ENCODE assay signal across 8 cellular contexts in the genomic region with DNA sequence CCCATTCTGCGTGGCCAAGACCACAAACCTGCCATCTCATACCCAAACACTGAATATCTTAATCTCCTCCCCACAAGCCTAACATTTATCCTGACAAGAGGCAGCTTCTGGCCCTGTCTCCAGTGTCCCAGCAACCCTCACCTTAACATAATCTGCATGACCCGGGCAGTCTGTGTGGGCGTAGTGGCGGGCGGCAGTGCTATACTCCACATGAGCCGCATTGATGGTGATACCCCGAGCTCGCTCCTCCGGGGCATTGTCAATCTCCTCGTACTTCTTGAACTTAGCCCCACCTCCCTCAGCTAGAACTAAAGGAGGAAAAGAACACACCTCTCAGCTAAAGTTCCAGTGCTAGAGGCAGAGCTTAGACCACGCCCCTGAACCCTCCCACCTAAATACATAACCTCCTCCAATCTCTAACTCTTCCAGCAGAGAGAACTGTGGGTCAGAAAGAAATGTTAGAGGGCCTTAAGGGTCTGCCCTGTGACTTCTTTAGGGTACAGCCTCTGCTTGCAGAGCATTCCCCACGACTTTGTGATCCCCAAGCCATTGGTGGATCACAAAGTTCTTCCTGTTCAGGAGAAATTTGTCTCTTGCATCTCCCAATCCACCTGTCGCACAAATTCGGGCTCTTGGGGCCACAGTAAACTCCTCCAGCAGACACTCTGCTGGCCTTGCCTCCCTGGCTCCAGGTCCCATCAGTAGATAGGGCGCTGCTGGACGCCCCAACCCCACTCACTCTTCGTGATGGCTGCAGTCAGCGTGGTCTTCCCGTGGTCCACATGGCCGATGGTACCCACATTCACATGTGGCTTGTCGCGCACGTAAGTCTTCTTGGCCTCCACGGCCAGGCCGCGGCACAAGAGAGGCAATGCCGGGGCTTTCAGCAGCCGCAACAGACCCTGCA. TPM values are rescaled to one million over a fixed set of nuclear protein-coding genes. Genes with fewer than 3 reads are reported as not detected.
DNase-seq lines count a peak whose midpoint lies in the region; ATAC-seq and TF ChIP-seq lines count a peak whose summit lies in the region.

No MANE protein-coding gene starts in this region.

- POLR2A ChIA-PET in Caco-2 (lab: Charles Lee): interaction anchor here (0.6 to 1.9 kb wide), 4 partner anchors 16 to 23 kb away, joined by 3 to 14 read pairs (median 4); partner anchors contain the start of gene ATXN2L

- no peaks in the 10 kb centered on the region for H3K27me3 Mint-ChIP-seq in Caco-2 (ENCODE audit: insufficient read depth, unreplicated experiment)
- H3K27me3 Mint-ChIP-seq in GM23338 (ENCODE audit: insufficient read depth, low read depth, poor library complexity): peaks cover 15% of the 10 kb centered on the region
- no peaks in the 10 kb centered on the region for H3K27me3 Mint-ChIP-seq in stimulated activated naive CD8-positive, alpha-beta T cell treated with anti-CD3 and anti-CD28 coated beads, Interleukin-15, Interleukin-2, amounts not matched to agents 100 ng/mL and 50 ng/mL, for 24 hours

- no peaks in the 10 kb centered on the region for H3K9me2 ChIP-seq in GM23338 (ENCODE audit: insufficient read depth)

- H3K4me3 ChIP-seq in Caco-2 (ENCODE audit: low read depth, low read length) (peak overlapping the region; percentile 90), GM23338 (peak overlapping the region; percentile 95), OCI-LY3 (ENCODE audit: low read length) (peak overlapping the region; percentile 87), breast epithelium (peak overlapping the region; percentile 89 to 96 (median 94)), liver (ENCODE audit: low read depth in 1 of 3, low read length in 3 of 3) (peak overlapping the region; percentile 55 to 96 (median 86))

- CTCF ChIA-PET in Caco-2 (lab: Charles Lee): interaction anchor here (1.2 to 1.5 kb wide), 2 partner anchors 18 to 28 kb away, joined by 3 to 5 read pairs; partner anchors contain the start of gene SH2B1

- peak; percentile 28 to 31 for DNase-seq in Caco-2
- peak; percentile 61 for DNase-seq in GM23338 (ENCODE audit: low spot score)
- DNase-seq in breast epithelium (ENCODE audit: low spot score in 2 of 2): no peak
- no peak for DNase-seq in HuH-7.5 (ENCODE audit: low spot score)

- no peaks in the 10 kb centered on the region for H3K27me3 ChIP-seq in Caco-2 (replicated peaks; ENCODE audit: control insufficient read depth, insufficient read depth, low read length)
- H3K27me3 ChIP-seq in GM23338 (ENCODE audit: insufficient read depth): no peaks in the 10 kb centered on the region
- no peaks in the 10 kb centered on the region for H3K27me3 ChIP-seq in OCI-LY3 (ENCODE audit: low read depth, low read length)
- no peaks in the 10 kb centered on the region for H3K27me3 ChIP-seq in breast epithelium
- no peaks in the 10 kb centered on the region for H3K27me3 ChIP-seq in liver (ENCODE audit: control insufficient read depth in 4 of 4, insufficient read depth in 4 of 4, low read length in 3 of 4)

- H3K4me1 Mint-ChIP-seq in Caco-2 (ENCODE audit: low read depth, unreplicated experiment): no peaks in the 10 kb centered on the region
- peaks cover 10% of the 10 kb centered on the region; the same call in 2 of the 3 replicates for H3K4me1 Mint-ChIP-seq in GM23338
- peaks cover 30% of the 10 kb centered on the region for H3K4me1 Mint-ChIP-seq in stimulated activated naive CD8-positive, alpha-beta T cell treated with anti-CD3 and anti-CD28 coated beads, Interleukin-15, Interleukin-2, amounts not matched to agents 100 ng/mL and 50 ng/mL, for 24 hours (ENCODE audit: low read depth)

- H3K9me3 ChIP-seq in Caco-2: no peaks in the 10 kb centered on the region
- H3K9me3 ChIP-seq in OCI-LY3 (ENCODE audit: insufficient read depth, low read length): no peaks in the 10 kb centered on the region
- H3K9me3 ChIP-seq in breast epithelium: no peaks in the 10 kb centered on the region
- no peaks in the 10 kb centered on the region for H3K9me3 ChIP-seq in liver (ENCODE audit: control insufficient read depth in 4 of 4, low read length in 3 of 4)

- peak overlapping the region; percentile 98 for H3K4me2 ChIP-seq in GM23338
- H3K4me2 ChIP-seq in OCI-LY3 (ENCODE audit: low read length): peak overlapping the region; percentile 67

- 15% methylated on average over 28 of the region's 28 CpGs for WGBS in liver

- H3K79me2 ChIP-seq in GM23338 (replicated peaks; ENCODE audit: insufficient read depth) (peaks cover 15% of the 10 kb centered on the region), OCI-LY3 (ENCODE audit: low read length) (peaks cover 31% of the 10 kb centered on the region)

- peak overlapping the region; percentile 87 for H3K27ac ChIP-seq in GM23338 (ENCODE audit: low read depth)
- H3K27ac ChIP-seq in OCI-LY3 (ENCODE audit: low read length): peak overlapping the region; percentile 43
- peak overlapping the region; percentile 92 to 94 for H3K27ac ChIP-seq in breast epithelium
- H3K27ac ChIP-seq in liver (ENCODE audit: low read depth in 1 of 2, low read length in 2 of 2): peak overlapping the region; percentile 57 to 63

- H3K4me1 ChIP-seq in Caco-2: 0 out of 2 replicates have a peak, but pooled peaks cover 8% of the 10 kb centered on the region
- H3K4me1 ChIP-seq in GM23338 (ENCODE audit: insufficient read depth): peaks cover 9% of the 10 kb centered on the region; the same call in 1 of the 2 replicates
- peaks cover 13% of the 10 kb centered on the region for H3K4me1 ChIP-seq in OCI-LY3 (ENCODE audit: low read length)
- peaks cover 7 to 9% of the 10 kb centered on the region in 2 donors for H3K4me1 ChIP-seq in breast epithelium
- H3K4me1 ChIP-seq in liver (ENCODE audit: control insufficient read depth in 4 of 4, insufficient read depth in 4 of 4, low read length in 3 of 4): peaks cover 0 to 24% (median 18%) of the 10 kb centered on the region in 4 donors

- no TSS peak for BruUV-seq in Caco-2 (replicated peaks; lab: Mats Ljungman, UMichigan)

- TF ChIP-seq CTCF in Caco-2 (IDR thresholded peaks at IDR 0.05; ENCODE audit: insufficient read depth in 1 of 2, low read depth in 1 of 2, low read length in 1 of 2, severe bottlenecking in 1 of 2, unreplicated experiment in 1 of 2): no peak
- no peak for TF ChIP-seq CTCF in GM23338 (conservative IDR thresholded peaks at IDR 0.05; ENCODE audit: low read depth in 2 of 2)
- TF ChIP-seq CTCF in OCI-LY3 (IDR thresholded peaks at IDR 0.05; ENCODE audit: low read depth, low read length): no peak
- no peak for TF ChIP-seq CTCF in breast epithelium (IDR thresholded peaks at IDR 0.05)
- TF ChIP-seq CTCF in liver (IDR thresholded peaks at IDR 0.05; ENCODE audit: low read depth, low read length, missing input control): no peak

- H3K9ac ChIP-seq in OCI-LY3 (ENCODE audit: low read length) (peak overlapping the region; percentile 79), liver (ENCODE audit: low read depth in 1 of 2, low read length in 2 of 2) (peak overlapping the region; percentile 15 to 81)

- H4K20me1 ChIP-seq in GM23338 (replicated peaks; ENCODE audit: insufficient read depth) (peaks cover 7% of the 10 kb centered on the region), OCI-LY3 (ENCODE audit: insufficient read depth, low read length) (no peaks in the 10 kb centered on the region)

- peaks cover 19% of the 10 kb centered on the region; the same call in 1 of the 2 replicates for H3F3A ChIP-seq in GM23338 (replicated peaks; ENCODE audit: low read depth)

- H3K27ac Mint-ChIP-seq in Caco-2 (ENCODE audit: unreplicated experiment) (peak overlapping the region; percentile 96), GM23338 (peak overlapping the region; percentile 96)
- H3K27ac Mint-ChIP-seq in stimulated activated naive CD8-positive, alpha-beta T cell treated with anti-CD3 and anti-CD28 coated beads, Interleukin-15, Interleukin-2, amounts not matched to agents 100 ng/mL and 50 ng/mL, for 24 hours: peak overlapping the region; percentile 98

- H2AFZ ChIP-seq in GM23338 (peak overlapping the region; percentile 16), OCI-LY3 (ENCODE audit: low read depth, low read length) (peak overlapping the region; percentile 15; the same call in 1 of the 2 replicates)

- intact Hi-C loops in Caco-2 (cut with micrococcal nuclease; ENCODE audit: unreplicated experiment) (loop anchor here (1.0 to 2.0 kb wide), 4 partner anchors 18 to 99 kb away; partner anchors contain the start of gene SH2B1), breast epithelium (cut with DNase I; ENCODE audit: low total_unique reads) (loop anchor here (1.0 kb wide), 1 partner anchor 33 kb away; the partner anchor contains the start of gene ATP2A1)

- TF ChIP-seq RAD21 in liver (IDR thresholded peaks at IDR 0.05): no peak

- H3K36me3 Mint-ChIP-seq in Caco-2 (ENCODE audit: insufficient read depth, unreplicated experiment) (peaks cover 59% of the 10 kb centered on the region), GM23338 (ENCODE audit: low read depth) (peaks cover 51% of the 10 kb centered on the region)
- peaks cover 50% of the 10 kb centered on the region for H3K36me3 Mint-ChIP-seq in stimulated activated naive CD8-positive, alpha-beta T cell treated with anti-CD3 and anti-CD28 coated beads, Interleukin-15, Interleukin-2, amounts not matched to agents 100 ng/mL and 50 ng/mL, for 24 hours (ENCODE audit: low read depth)

- no peak for TF ChIP-seq POLR2A in breast epithelium (IDR thresholded peaks at IDR 0.05)

- H3K36me3 ChIP-seq in Caco-2 (ENCODE audit: control insufficient read depth, insufficient read depth, low read length): peaks cover 4% of the 10 kb centered on the region
- H3K36me3 ChIP-seq in GM23338 (ENCODE audit: insufficient read depth): peaks cover 23% of the 10 kb centered on the region
- H3K36me3 ChIP-seq in OCI-LY3 (replicated peaks; ENCODE audit: low read depth, low read length): peaks cover 29% of the 10 kb centered on the region
- H3K36me3 ChIP-seq in breast epithelium: peaks cover 7% of the 10 kb centered on the region
- H3K36me3 ChIP-seq in liver (ENCODE audit: control insufficient read depth in 4 of 4, insufficient read depth in 3 of 4, low read depth in 1 of 4, low read length in 3 of 4): peaks cover 12 to 28% (median 21%) of the 10 kb centered on the region in 4 donors

- H3K4me3 Mint-ChIP-seq in Caco-2 (ENCODE audit: unreplicated experiment) (peak overlapping the region; percentile 92), GM23338 (peak overlapping the region; percentile 98)
- H3K4me3 Mint-ChIP-seq in stimulated activated naive CD8-positive, alpha-beta T cell treated with anti-CD3 and anti-CD28 coated beads, Interleukin-15, Interleukin-2, amounts not matched to agents 100 ng/mL and 50 ng/mL, for 24 hours: peak overlapping the region; percentile 99

- peak; percentile 33 for ATAC-seq in GM23338
- no peak for ATAC-seq in GM18861 (IDR thresholded peaks at IDR 0.05; ENCODE audit: unreplicated experiment)

- H3K9me3 Mint-ChIP-seq in Caco-2 (ENCODE audit: unreplicated experiment) (no peaks in the 10 kb centered on the region), GM23338 (no peaks in the 10 kb centered on the region)
- no peaks in the 10 kb centered on the region for H3K9me3 Mint-ChIP-seq in stimulated activated naive CD8-positive, alpha-beta T cell treated with anti-CD3 and anti-CD28 coated beads, Interleukin-15, Interleukin-2, amounts not matched to agents 100 ng/mL and 50 ng/mL, for 24 hours

RNA-seq across cellular contexts. Expression of gene TUFM, which starts 0.7 kb away (rescaled TPM):
- total RNA-seq in Caco-2 (2022): 207 and 234 TPM in 2 replicates
- 162 and 192 TPM in 2 replicates for total RNA-seq in GM23338 (2014; rRNA removed; shearing (Covaris generic))
- 246 and 248 TPM in 2 replicates for polyA plus RNA-seq in GM23338 (2016; fragmentation: Nextera tagmentation; extraction: Ambion mirVana)
- 100 to 1,000 TPM in 1 of 3 donors, 10 to 100 TPM in 2; 97.9 to 103 (median 98.4) TPM for total RNA-seq in breast epithelium
- 10 to 100 TPM; 90.4 to 96.0 TPM for total RNA-seq in liver
- 100 to 1,000 TPM; 177 to 191 TPM for polyA plus RNA-seq in liver

RNA-seq across cellular contexts. Expression of gene SH2B1, which starts 18.2 kb away (rescaled TPM):
- total RNA-seq in Caco-2 (2022) (37.0 and 46.4 TPM in 2 replicates), breast epithelium (10 to 100 TPM; 20.0 to 28.8 (median 23.6) TPM), liver (10 to 100 TPM in 1 of 2 donors, 1 to 10 TPM in 1; 8.3 to 10.5 TPM)
- total RNA-seq in GM23338 (2014; rRNA removed; shearing (Covaris generic)): 17.2 and 27.5 TPM in 2 replicates
- polyA plus RNA-seq in GM23338 (2016; fragmentation: Nextera tagmentation; extraction: Ambion mirVana) (12.2 and 13.6 TPM in 2 replicates), liver (10 to 100 TPM in 1 of 2 donors, 1 to 10 TPM in 1; 4.9 to 13.0 TPM)

RNA-seq across cellular contexts. Expression of gene ATXN2L, which starts 22.6 kb away (rescaled TPM):
- 329 and 352 TPM in 2 replicates for total RNA-seq in Caco-2 (2022)
- 192 TPM in 2 replicates for total RNA-seq in GM23338 (2014; rRNA removed; shearing (Covaris generic))
- 132 and 134 TPM in 2 replicates for polyA plus RNA-seq in GM23338 (2016; fragmentation: Nextera tagmentation; extraction: Ambion mirVana)
- 10 to 100 TPM; 43.8 to 62.6 (median 58.1) TPM for total RNA-seq in breast epithelium
- total RNA-seq in liver: 10 to 100 TPM; 37.0 to 40.7 TPM
- polyA plus RNA-seq in liver: 10 to 100 TPM; 23.1 to 28.7 TPM

RNA-seq across cellular contexts. Expression of gene ATP2A1, which starts 32.9 kb away (rescaled TPM):
- 2.3 and 2.6 TPM in 2 replicates for total RNA-seq in Caco-2 (2022)
- 0.08 and 0.73 TPM in 2 replicates for total RNA-seq in GM23338 (2014; rRNA removed; shearing (Covaris generic))
- 3.2 and 4.0 TPM in 2 replicates for polyA plus RNA-seq in GM23338 (2016; fragmentation: Nextera tagmentation; extraction: Ambion mirVana)
- under 1 TPM; 0.15 to 0.48 (median 0.33) TPM for total RNA-seq in breast epithelium
- under 1 TPM; 0.09 to 0.17 TPM for total RNA-seq in liver
- under 1 TPM; 0.07 to 0.23 TPM for polyA plus RNA-seq in liver

Comparison
In these comparisons a context has a peak if more than half of its experiments do, and no peak if none do; other contexts are left out.
1. DNase-seq: peak in Caco-2 (2 of 2) and GM23338 (single experiment); none in breast epithelium (0 of 2) and HuH-7.5 (single experiment).
2. H3K27ac ChIP-seq: peak in every context shown above with its lines; median percentile 93 in breast epithelium; 87 in GM23338; 60 in liver; 43 in OCI-LY3.
3. Peak in every context shown above with its lines, with median percentiles within 50 percentile points of each other: H3K4me3 ChIP-seq, H3K27ac Mint-ChIP-seq and H3K4me3 Mint-ChIP-seq.